ENCODE assay signal across 1 cellular context in the genomic region with DNA sequence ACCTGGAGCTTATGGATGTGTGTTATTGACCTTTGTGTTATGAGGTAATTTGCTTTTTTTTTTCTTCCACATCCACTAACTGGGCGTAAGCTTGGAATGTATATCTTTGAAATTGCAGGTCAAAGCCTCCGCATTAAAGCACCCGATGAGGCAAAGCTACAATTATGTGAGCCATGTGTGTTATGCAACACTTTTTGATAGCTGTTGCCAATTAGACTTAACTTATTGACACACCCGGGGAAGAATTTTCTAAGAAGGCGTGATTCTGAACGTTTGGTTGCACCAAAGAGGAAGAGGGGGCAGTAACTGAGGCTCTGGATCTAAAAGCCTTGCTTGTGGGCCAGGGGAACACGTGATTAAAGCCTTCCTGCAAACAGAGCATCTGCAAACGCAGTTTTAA.
TF ChIP-seq lines count a peak whose summit lies in the region.

No MANE protein-coding gene starts in this region.

TF ChIP-seq in HepG2, 621 proteins besides CTCF, POLR2A, EP300 and RAD21:
- no peak for TF ChIP-seq KDM6A (CRISPR knock-in tag; IDR thresholded peaks at IDR 0.05; ENCODE audit: low read depth)
- TF ChIP-seq ZNF20 (CRISPR knock-in tag; IDR thresholded peaks at IDR 0.05): no peak
- TF ChIP-seq CEBPG (CRISPR knock-in tag; IDR thresholded peaks at IDR 0.05): peak; percentile 45; the same call in 1 of the 2 replicates
- TF ChIP-seq CEBPB (IDR thresholded peaks at IDR 0.05; ENCODE audit: borderline replicate concordance, low read depth, low read length): peak; percentile 54; the same call in 1 of the 2 replicates
- TF ChIP-seq FOXA3 (CRISPR knock-in tag; IDR thresholded peaks at IDR 0.05): 0 out of 2 replicates have a peak, but pooled peaks have one; percentile 13
- no peak for TF ChIP-seq CREB1 (IDR thresholded peaks at IDR 0.05)
- TF ChIP-seq CREB1 (CRISPR knock-in tag; IDR thresholded peaks at IDR 0.05): peak; percentile 42; the same call in 1 of the 2 replicates
TF ChIP-seq in HepG2: peak in this region for 4.
